ENCODE assay signal across 14 cellular contexts in the genomic region with DNA sequence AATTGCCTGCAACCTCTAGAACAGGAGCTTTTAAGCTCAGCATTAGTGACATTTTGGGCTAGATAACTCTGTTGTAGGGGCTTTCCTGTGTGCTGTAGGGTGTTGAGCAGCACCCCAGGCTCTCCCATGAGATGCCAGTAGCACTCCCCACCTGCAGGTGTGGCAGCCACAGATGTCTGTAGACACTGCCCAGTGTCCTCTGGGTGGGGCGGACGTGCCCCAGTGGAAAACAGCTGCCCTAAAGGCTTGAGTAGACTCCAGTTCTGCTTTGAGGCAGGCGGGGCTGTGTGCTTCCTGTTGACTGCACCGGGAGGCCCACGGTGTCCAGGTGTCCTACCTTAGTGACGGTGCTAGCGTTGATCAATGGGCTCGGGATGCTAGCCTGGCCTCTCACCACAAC. TPM values are rescaled to one million over a fixed set of nuclear protein-coding genes. Genes with fewer than 3 reads are reported as not detected.
DNase-seq lines count a peak whose midpoint lies in the region; ATAC-seq, FAIRE-seq and TF ChIP-seq lines count a peak whose summit lies in the region.
"Had no signal": no experiment of that assay in that cellular context is flagged by ENCODE, and none has a peak within 500 bp of the region (broad histone marks: within the 10 kb centered on the region; RNA-seq: fewer than 3 reads in every experiment).

No MANE protein-coding gene starts in this region.

- intact Hi-C loops in activated B cell treated with CpG ODN at 0.5 μM for 24 hours (cut with micrococcal nuclease) = no loop called here

- CTCF ChIA-PET in activated B cell treated with CpG ODN at 0.5 μM for 24 hours (lab: Charles Lee) = interaction anchor here (1.2 kb wide), 1 partner anchor 77 kb away, joined by 5 read pairs; no protein-coding TSS in a partner anchor

- H3K9me3 Mint-ChIP-seq in activated B cell treated with CpG ODN at 0.5 μM for 24 hours = no peaks in the 10 kb centered on the region

- POLR2A ChIA-PET in activated B cell treated with CpG ODN at 0.5 μM for 24 hours (lab: Charles Lee) = interaction anchor here (0.5 to 3.2 kb wide), 7 partner anchors 11 to 248 kb away, joined by 3 to 10 read pairs (median 5); a partner anchor contains a TSS

- peaks cover 65% of the 10 kb centered on the region for H3K4me1 Mint-ChIP-seq in activated B cell treated with CpG ODN at 0.5 μM for 24 hours

- TF ChIP-seq CTCF in activated B cell treated with CpG ODN at 0.5 μM for 24 hours (IDR thresholded peaks at IDR 0.05) = no peak

- peaks cover 82% of the 10 kb centered on the region for H3K36me3 Mint-ChIP-seq in activated B cell treated with CpG ODN at 0.5 μM for 24 hours (ENCODE audit: low read depth)

- no peaks in the 10 kb centered on the region for H3K27me3 Mint-ChIP-seq in activated B cell treated with CpG ODN at 0.5 μM for 24 hours

- peak; percentile 84 for ATAC-seq in activated B cell treated with CpG ODN at 0.5 μM for 24 hours (ENCODE audit: low read depth)
- ATAC-seq in GM19467 (IDR thresholded peaks at IDR 0.05; ENCODE audit: unreplicated experiment) = no peak
- ATAC-seq: GM12878, HCT116, K562 had no signal

- H3K4me3 Mint-ChIP-seq in activated B cell treated with CpG ODN at 0.5 μM for 24 hours = peak overlapping the region; percentile 78

- DNase-seq in GM18507 (ENCODE audit: extremely low spot score, insufficient read length, low read depth) = no peak
- peak; percentile 49 for DNase-seq in activated B cell treated with CpG ODN at 0.5 μM for 24 hours
- peak; percentile 38 for DNase-seq in germinal center (ENCODE audit: low spot score)
- DNase-seq in stimulated activated CD8-positive, alpha-beta memory T cell treated with anti-CD3 and anti-CD28 coated beads, Interleukin-4, amount 100 ng/mL, for 48 hours = peak; percentile 23
- DNase-seq in Ammon's horn (ENCODE audit: low spot score) = no peak
- DNase-seq in globus pallidus (ENCODE audit: low spot score) = no peak
- DNase-seq: DMS 273 treated with DMSO at 0.1 percent for 48 hours, NCI-H2081, PC-9, right lobe of liver had no signal

- peak overlapping the region; percentile 97 for H3K27ac Mint-ChIP-seq in activated B cell treated with CpG ODN at 0.5 μM for 24 hours

- FAIRE-seq in GM18507 (lab: Jason Lieb, UNC) = peak; percentile 53
- FAIRE-seq: K562 had no signal

RNA-seq across cellular contexts. Expression of a gene that starts 16.9 kb away (rescaled TPM):
- total RNA-seq in activated B cell treated with CpG ODN at 0.5 μM for 24 hours = 8.7 and 11.8 TPM in 2 replicates

RNA-seq across cellular contexts. Expression of a gene that starts 43.2 kb away (rescaled TPM):
- 16.7 and 18.9 TPM in 2 replicates for total RNA-seq in activated B cell treated with CpG ODN at 0.5 μM for 24 hours

Comparison
In these comparisons a context has a peak if more than half of its experiments do, and no peak if none do; other contexts are left out.
1. DNase-seq: peak in activated B cell treated with CpG ODN at 0.5 μM for 24 hours (single experiment), germinal center (single experiment) and stimulated activated CD8-positive, alpha-beta memory T cell treated with anti-CD3 and anti-CD28 coated beads, Interleukin-4, amount 100 ng/mL, for 48 hours (single experiment); none in GM18507 (single experiment), Ammon's horn (single experiment) and globus pallidus (single experiment).